In the genomic region with DNA sequence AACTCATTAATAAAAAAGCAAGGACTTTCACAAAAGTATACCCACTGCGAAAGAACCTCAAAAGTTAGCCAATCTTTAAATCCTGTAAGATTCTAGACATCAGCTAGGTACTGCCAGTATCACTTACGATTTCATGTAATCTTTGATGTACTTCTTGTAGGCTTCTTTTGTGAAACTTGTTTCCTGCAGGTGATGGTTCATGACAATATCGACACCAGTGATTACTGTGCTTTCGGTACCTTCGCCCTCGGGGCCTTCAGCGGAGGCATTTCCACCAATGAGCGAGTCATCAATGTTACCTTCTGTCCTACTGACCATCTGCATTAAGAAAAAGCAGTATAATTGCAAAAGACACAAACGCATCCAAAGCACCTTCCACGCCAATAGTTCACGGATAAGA, we compare ENCODE assay signal across 8 cellular contexts. TPM values are rescaled to one million over a fixed set of nuclear protein-coding genes. Genes with fewer than 3 reads are reported as not detected.
A peak's percentile ranks its signal among the peaks of the same experiment; 100 is the strongest.
DNase-seq lines count a peak whose midpoint lies in the region; ATAC-seq and TF ChIP-seq lines count a peak whose summit lies in the region.

No MANE protein-coding gene starts in this region.

- H3K27me3 ChIP-seq in right atrium auricular region (no peaks in the 10 kb centered on the region), mammary epithelial cell (ENCODE audit: insufficient read depth, low read length) (no peaks in the 10 kb centered on the region), muscle layer of duodenum (ENCODE audit: low read depth, low read length) (no peaks in the 10 kb centered on the region), vagina (no peaks in the 10 kb centered on the region)

- no peak overlapping the region for H2AFZ ChIP-seq in mammary epithelial cell (ENCODE audit: low read depth, low read length)

- H3K9me3 ChIP-seq in right atrium auricular region: no peaks in the 10 kb centered on the region
- no peaks in the 10 kb centered on the region for H3K9me3 ChIP-seq in mammary epithelial cell (replicated peaks; ENCODE audit: insufficient read depth, low read length)
- H3K9me3 ChIP-seq in muscle layer of duodenum (ENCODE audit: control insufficient read depth in 1 of 2, low read length in 2 of 2): no peaks in the 10 kb centered on the region
- H3K9me3 ChIP-seq in vagina: no peaks in the 10 kb centered on the region

- DNase-seq in right atrium auricular region (ENCODE audit: low spot score) (no peak), Right ventricle myocardium superior (no peak), mammary epithelial cell (no peak), vagina (ENCODE audit: extremely low spot score in 2 of 2) (no peak), cortex of kidney (lab: John Stamatoyannopoulos, UW) (no peak), UCSD-AML1 (lab: John Stamatoyannopoulos, UW; ENCODE audit: unreplicated experiment) (no peak), NOMO-1 treated with DMSO at 0.1 percent for 48 hours (lab: John Stamatoyannopoulos, UW; ENCODE audit: unreplicated experiment) (no peak)

- intact Hi-C loops in Right ventricle myocardium superior (cut with DNase I) (no loop called here), mammary epithelial cell (cut with micrococcal nuclease) (loop anchor here (2.0 kb wide), 1 partner anchor 55 kb away; no protein-coding TSS in a partner anchor), vagina (cut with DNase I) (no loop called here)

- no peak for TF ChIP-seq POLR2A in vagina (IDR thresholded peaks at IDR 0.05)

- H3K4me3 ChIP-seq in right atrium auricular region: peak overlapping the region; percentile 85 to 96
- H3K4me3 ChIP-seq in mammary epithelial cell (replicated peaks in 1 of 3; ENCODE audit: insufficient read depth in 1 of 3, low read depth in 2 of 3, low read length in 3 of 3): peak overlapping the region; percentile 77 to 96 (median 84)
- peak overlapping the region; percentile 84 to 96 for H3K4me3 ChIP-seq in muscle layer of duodenum (ENCODE audit: low read depth in 1 of 2, low read length in 2 of 2)
- H3K4me3 ChIP-seq in vagina: peak overlapping the region; percentile 99 to 100

- peaks cover 63% of the 10 kb centered on the region for H3K36me3 ChIP-seq in right atrium auricular region
- H3K36me3 ChIP-seq in mammary epithelial cell (ENCODE audit: insufficient read depth, low read length): peaks cover 49% of the 10 kb centered on the region
- peaks cover 51 to 58% of the 10 kb centered on the region in 2 donors for H3K36me3 ChIP-seq in muscle layer of duodenum (ENCODE audit: control insufficient read depth in 1 of 2, insufficient read depth in 2 of 2, low read length in 2 of 2)
- peaks cover 0 to 49% of the 10 kb centered on the region in 2 donors for H3K36me3 ChIP-seq in vagina

- H3K79me2 ChIP-seq in mammary epithelial cell (ENCODE audit: insufficient read depth, low read length): peaks cover 85% of the 10 kb centered on the region

- dilution Hi-C loops in mammary epithelial cell (cut with HindIII; ENCODE audit: low sequenced_read_pairs): loop anchor here (10.0 kb wide), 1 partner anchor 55 kb away; no protein-coding TSS in a partner anchor

- H3K4me2 ChIP-seq in mammary epithelial cell (ENCODE audit: insufficient read depth, low read depth, low read length): peak overlapping the region; percentile 92

- H3K4me1 ChIP-seq in right atrium auricular region (peaks cover 0 to 59% of the 10 kb centered on the region in 2 donors), mammary epithelial cell (ENCODE audit: insufficient read depth, low read length) (peaks cover 52% of the 10 kb centered on the region), muscle layer of duodenum (ENCODE audit: control insufficient read depth in 1 of 2, insufficient read depth in 2 of 2, low read length in 2 of 2) (peaks cover 26 to 60% of the 10 kb centered on the region in 2 donors), vagina (peaks cover 66% of the 10 kb centered on the region)

- ATAC-seq in Right ventricle myocardium superior (ENCODE audit: poor library complexity): no peak

- CTCF ChIA-PET in mammary epithelial cell (lab: Charles Lee; ENCODE audit: low non-redundant PET): interaction anchor here (0.6 kb wide), 1 partner anchor 8 kb away, joined by 3 read pairs; no protein-coding TSS in a partner anchor

- peaks cover 43% of the 10 kb centered on the region for H4K20me1 ChIP-seq in mammary epithelial cell (ENCODE audit: insufficient read depth, low read length)

- TF ChIP-seq CTCF in right atrium auricular region (IDR thresholded peaks at IDR 0.05): no peak
- TF ChIP-seq CTCF in mammary epithelial cell (conservative IDR thresholded peaks at IDR 0.05 in 1 of 2, IDR thresholded peaks at IDR 0.05 in 1 of 2; ENCODE audit: extremely low read depth in 1 of 2, insufficient read depth in 1 of 2, low read depth in 1 of 2, low read length in 2 of 2): no peak
- TF ChIP-seq CTCF in vagina (IDR thresholded peaks at IDR 0.05): no peak

- H3K27ac ChIP-seq in right atrium auricular region: peak overlapping the region; percentile 99 to 100
- H3K27ac ChIP-seq in mammary epithelial cell (ENCODE audit: insufficient read depth, low read depth, low read length): peak overlapping the region; percentile 85
- H3K27ac ChIP-seq in muscle layer of duodenum (ENCODE audit: low read length): peak overlapping the region; percentile 93
- peak overlapping the region; percentile 100 for H3K27ac ChIP-seq in vagina

- peak overlapping the region; percentile 83 for H3K9ac ChIP-seq in mammary epithelial cell (ENCODE audit: insufficient read depth, low read length)

- WGBS in mammary epithelial cell (ENCODE audit: low coverage, missing lambda C conversion rate): 5% methylated on average over 10 of the region's 11 CpGs

- TSS peak; percentile 27 for BruUV-seq in mammary epithelial cell (replicated peaks; lab: Mats Ljungman, UMichigan)

- in situ Hi-C loops in mammary epithelial cell (cut with MboI; ENCODE audit: low sequenced_read_pairs in 2 of 2): no loop called here

RNA-seq across cellular contexts. Expression of a gene that starts 1.1 kb away (rescaled TPM):
- total RNA-seq in right atrium auricular region (1,000 to 10,000 TPM; 2,150 to 2,159 TPM), Right ventricle myocardium superior (4,220 TPM), mammary epithelial cell (1,000 to 10,000 TPM; 1,890 to 3,324 TPM), vagina (3,952 TPM)
- 4,455 TPM for polyA plus RNA-seq in mammary epithelial cell
- 1,866 TPM for polyA minus RNA-seq in mammary epithelial cell
